ENCODE assay signal across 14 cellular contexts in genomic region chr18:58983260-58983659, GRCh38.
"Had no signal": no experiment of that assay in that cellular context is flagged by ENCODE, and none has a peak within 500 bp of the region (broad histone marks: within the 10 kb centered on the region; RNA-seq: fewer than 3 reads in every experiment).

No MANE protein-coding gene starts in this region.

- H3K4me1 Mint-ChIP-seq: neural progenitor cell, T-helper 17 cell had no signal

- DNase-seq: activated CD4-positive, alpha-beta T cell treated with anti-CD3 and anti-CD28 coated beads, Interleukin-2, amount 50 U/mL, for 4 hours; activated effector memory CD4-positive, alpha-beta T cell treated with anti-CD3 and anti-CD28 coated beads, Interleukin-2, amount 50 U/mL, for 16 hours; activated T-cell treated with anti-CD3 and anti-CD28 coated beads, Interleukin-2, amount 50 U/mL, for 4 hours; amygdala; dorsolateral prefrontal cortex; stimulated activated naive CD4-positive, alpha-beta T cell; T-helper 17 cell; trophoblast cell had no signal

- H3K4me2 ChIP-seq: neural progenitor cell had no signal

- H3K9ac ChIP-seq: neural progenitor cell, parathyroid adenoma had no signal

- H3K27ac ChIP-seq: dorsolateral prefrontal cortex, esophagus muscularis mucosa, neural progenitor cell, parathyroid adenoma had no signal

- H3K9me3 Mint-ChIP-seq: activated T-cell treated with anti-CD3 and anti-CD28 coated beads, Interleukin-2, amount 50 U/mL, for 4 hours; neural progenitor cell had no signal

- H2AFZ ChIP-seq: neural progenitor cell, parathyroid adenoma had no signal

- H3K27me3 ChIP-seq: dorsolateral prefrontal cortex, esophagus muscularis mucosa, neural progenitor cell had no signal

- H3K27ac Mint-ChIP-seq: activated naive CD8-positive, alpha-beta T cell; T-helper 17 cell had no signal

- ATAC-seq: activated CD4-positive, CD25-positive, alpha-beta regulatory T cell treated with anti-CD3 and anti-CD28 coated beads, Interleukin-2, amount 50 U/mL, for 24 hours; activated T-cell treated with anti-CD3 and anti-CD28 coated beads, Interleukin-2, amount 50 U/mL, for 4 hours; SK-N-SH treated with all-trans-retinoic acid at 6 μM for 48 hours; T-helper 17 cell had no signal

- H3K79me2 ChIP-seq: parathyroid adenoma had no signal

- H3K4me3 Mint-ChIP-seq: activated naive CD8-positive, alpha-beta T cell; activated T-cell treated with anti-CD3 and anti-CD28 coated beads, Interleukin-2, amount 50 U/mL, for 4 hours; neural progenitor cell; T-helper 17 cell had no signal

- H3K4me3 ChIP-seq: dorsolateral prefrontal cortex, esophagus muscularis mucosa, neural progenitor cell had no signal

- H3K4me1 ChIP-seq: esophagus muscularis mucosa, neural progenitor cell, parathyroid adenoma had no signal

- H3K36me3 ChIP-seq: neural progenitor cell had no signal

- H3K9me3 ChIP-seq: esophagus muscularis mucosa had no signal
